Comparison of ENCODE assay signal across 1 cellular context in genomic region chr3:10116928-10117327, GRCh38.
TF ChIP-seq lines count a peak whose summit lies in the region.

No MANE protein-coding gene starts in this region.

TF ChIP-seq in IMR-90, 13 proteins besides CTCF, POLR2A, EP300 and RAD21:
- TF ChIP-seq RFX5 (IDR thresholded peaks at IDR 0.05; ENCODE audit: low read depth, low read length) (no peak), FOS (IDR thresholded peaks at IDR 0.05; ENCODE audit: low read depth, low read length) (no peak), RCOR1 (IDR thresholded peaks at IDR 0.05; ENCODE audit: insufficient replicate concordance, low read length) (no peak), MAFK (IDR thresholded peaks at IDR 0.05; ENCODE audit: low read depth, low read length) (no peak), NFE2L2 (IDR thresholded peaks at IDR 0.05; ENCODE audit: low read depth, low read length) (no peak), MXI1 (IDR thresholded peaks at IDR 0.05; ENCODE audit: borderline replicate concordance, low read depth, low read length) (no peak), USF2 (IDR thresholded peaks at IDR 0.05; ENCODE audit: low read depth, low read length) (no peak), BHLHE40 (IDR thresholded peaks at IDR 0.05; ENCODE audit: low read depth, low read length) (no peak), MAZ (IDR thresholded peaks at IDR 0.05; ENCODE audit: borderline replicate concordance, low read depth, low read length) (no peak), CHD1 (IDR thresholded peaks at IDR 0.05; ENCODE audit: low read depth, low read length) (no peak), SMC3 (IDR thresholded peaks at IDR 0.05; ENCODE audit: low read depth, low read length) (no peak), CEBPB (IDR thresholded peaks at IDR 0.05; ENCODE audit: low read depth, low read length) (no peak)
- TF ChIP-seq, protein P1, sequence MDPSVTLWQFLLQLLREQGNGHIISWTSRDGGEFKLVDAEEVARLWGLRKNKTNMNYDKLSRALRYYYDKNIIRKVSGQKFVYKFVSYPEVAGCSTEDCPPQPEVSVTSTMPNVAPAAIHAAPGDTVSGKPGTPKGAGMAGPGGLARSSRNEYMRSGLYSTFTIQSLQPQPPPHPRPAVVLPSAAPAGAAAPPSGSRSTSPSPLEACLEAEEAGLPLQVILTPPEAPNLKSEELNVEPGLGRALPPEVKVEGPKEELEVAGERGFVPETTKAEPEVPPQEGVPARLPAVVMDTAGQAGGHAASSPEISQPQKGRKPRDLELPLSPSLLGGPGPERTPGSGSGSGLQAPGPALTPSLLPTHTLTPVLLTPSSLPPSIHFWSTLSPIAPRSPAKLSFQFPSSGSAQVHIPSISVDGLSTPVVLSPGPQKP (IDR thresholded peaks at IDR 0.05; ENCODE audit: borderline replicate concordance, low read depth, low read length) = no peak
TF ChIP-seq in IMR-90: peak in this region for 0.
